In the genomic region with DNA sequence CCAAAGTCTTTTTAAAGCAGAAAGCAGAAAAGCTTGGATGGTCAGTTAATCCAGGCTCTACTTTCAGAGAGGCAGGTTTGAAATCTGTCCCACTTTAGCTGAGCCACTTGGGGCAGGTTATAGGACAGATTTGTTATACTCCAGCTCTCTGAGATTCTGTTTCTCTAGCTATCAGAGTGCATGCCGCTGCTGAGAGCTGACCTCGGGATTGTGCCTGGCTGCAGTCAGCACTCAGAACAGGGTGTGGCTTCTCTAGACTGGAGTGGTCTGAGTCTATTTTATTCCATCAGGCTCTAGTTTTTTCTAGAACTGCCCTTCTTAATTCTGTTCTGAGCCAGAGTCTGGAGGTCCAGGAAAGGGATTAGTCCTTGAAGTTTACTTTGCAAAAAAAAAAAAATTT, we compare ENCODE assay signal across 15 cellular contexts.
"Had no signal": no experiment of that assay in that cellular context is flagged by ENCODE, and none has a peak within 500 bp of the region (broad histone marks: within the 10 kb centered on the region; RNA-seq: fewer than 3 reads in every experiment).

No MANE protein-coding gene starts in this region.

- H3K27me3 ChIP-seq: cardiac muscle cell, colonic mucosa, suprapubic skin, upper lobe of left lung had no signal

- H3K36me3 Mint-ChIP-seq: immature natural killer cell; naive thymus-derived CD4-positive, alpha-beta T cell; T-cell had no signal

- H3K27ac Mint-ChIP-seq: activated T-helper 2 cell treated with anti-CD3 and anti-CD28 coated beads, Interferon-gamma antibody, Interleukin-2, Interleukin-4, amounts not matched to agents 10 μg/mL and 5 μg/mL and 100 μg/mL, durations not matched to agents 14 hours and 24 hours and 36 hours; immature natural killer cell; naive thymus-derived CD4-positive, alpha-beta T cell; stimulated activated naive CD8-positive, alpha-beta T cell treated with anti-CD3 and anti-CD28 coated beads, Interleukin-15, Interleukin-2, amounts not matched to agents 100 ng/mL and 50 ng/mL, for 24 hours; T-cell had no signal

- H3K4me3 ChIP-seq: cardiac muscle cell, colonic mucosa, suprapubic skin, upper lobe of left lung had no signal

- DNase-seq: activated CD4-positive, CD25-positive, alpha-beta regulatory T cell treated with anti-CD3 and anti-CD28 coated beads, Interleukin-2, amount 50 U/mL, for 72 hours; activated naive CD4-positive, alpha-beta T cell treated with anti-CD3 and anti-CD28 coated beads, Interleukin-2, amount 50 U/mL, for 16 hours; colonic mucosa; foreskin fibroblast; glutamatergic neuron; immature natural killer cell; naive thymus-derived CD4-positive, alpha-beta T cell; T-cell; T-helper 9 cell; upper lobe of left lung had no signal

- H3K9me3 ChIP-seq: colonic mucosa, neutrophil, suprapubic skin, upper lobe of left lung had no signal

- H3K4me1 ChIP-seq: colonic mucosa, suprapubic skin, upper lobe of left lung had no signal

- H3K27ac ChIP-seq: cardiac muscle cell, colonic mucosa, neutrophil, suprapubic skin, upper lobe of left lung had no signal

- H3K4me1 Mint-ChIP-seq: immature natural killer cell; naive thymus-derived CD4-positive, alpha-beta T cell had no signal

- H3K9me3 Mint-ChIP-seq: activated T-helper 2 cell treated with anti-CD3 and anti-CD28 coated beads, Interferon-gamma antibody, Interleukin-2, Interleukin-4, amounts not matched to agents 10 μg/mL and 5 μg/mL and 100 μg/mL, durations not matched to agents 14 hours and 24 hours and 36 hours; immature natural killer cell; naive thymus-derived CD4-positive, alpha-beta T cell; stimulated activated naive CD8-positive, alpha-beta T cell treated with anti-CD3 and anti-CD28 coated beads, Interleukin-15, Interleukin-2, amounts not matched to agents 100 ng/mL and 50 ng/mL, for 24 hours; T-cell had no signal

- ATAC-seq: naive thymus-derived CD4-positive, alpha-beta T cell; T-cell had no signal

- H3K36me3 ChIP-seq: cardiac muscle cell, colonic mucosa, neutrophil, suprapubic skin, upper lobe of left lung had no signal

- H3K4me3 Mint-ChIP-seq: immature natural killer cell; naive thymus-derived CD4-positive, alpha-beta T cell; stimulated activated naive CD8-positive, alpha-beta T cell treated with anti-CD3 and anti-CD28 coated beads, Interleukin-15, Interleukin-2, amounts not matched to agents 100 ng/mL and 50 ng/mL, for 24 hours; T-cell had no signal
